ENCODE assay signal across 15 cellular contexts in genomic region chr10:99920901-99921300, GRCh38.
DNase-seq lines count a peak whose midpoint lies in the region; FAIRE-seq and TF ChIP-seq lines count a peak whose summit lies in the region.
"Had no signal": no experiment of that assay in that cellular context is flagged by ENCODE, and none has a peak within 500 bp of the region (broad histone marks: within the 10 kb centered on the region; RNA-seq: fewer than 3 reads in every experiment).

No MANE protein-coding gene starts in this region.

- TF ChIP-seq CTCF in astrocyte of the spinal cord (IDR thresholded peaks at IDR 0.05; ENCODE audit: low read depth, low read length) = no peak

- H3K4me1 ChIP-seq in small intestine (ENCODE audit: control insufficient read depth in 2 of 2, insufficient read depth in 1 of 2, low read depth in 1 of 2, low read length in 1 of 2) = peaks cover 2 to 9% of the 10 kb centered on the region in 2 donors

- peak overlapping the region; percentile 52 to 94 for H3K27ac ChIP-seq in small intestine (ENCODE audit: low read depth in 1 of 2, low read length in 1 of 2)

- FAIRE-seq in small intestine (lab: Jason Lieb, UNC) = no peak
- FAIRE-seq: islet of Langerhans had no signal

- no peak overlapping the region for H3K4me3 ChIP-seq in astrocyte of the spinal cord (ENCODE audit: low read depth, low read length)
- no peak overlapping the region for H3K4me3 ChIP-seq in small intestine (ENCODE audit: low read depth in 1 of 2, low read length in 2 of 2)
- H3K4me3 ChIP-seq: thyroid gland had no signal

- H3K36me3 ChIP-seq in small intestine (ENCODE audit: control insufficient read depth in 2 of 2, insufficient read depth in 2 of 2, low read length in 2 of 2) = no peaks in the 10 kb centered on the region
- H3K36me3 ChIP-seq: thyroid gland had no signal

- WGBS in small intestine, 3 donors = 24 to 57% (median 42%) methylated on average over 4 of the region's 4 CpGs

- H3K27me3 ChIP-seq in small intestine (ENCODE audit: control insufficient read depth in 2 of 2, insufficient read depth in 2 of 2, low read length in 2 of 2) = no peaks in the 10 kb centered on the region
- H3K27me3 ChIP-seq: thyroid gland had no signal

- in situ Hi-C loops in astrocyte of the spinal cord (cut with HindIII; ENCODE audit: low sequenced_read_pairs) = no loop called here

- no peaks in the 10 kb centered on the region for H3K9me3 ChIP-seq in small intestine (ENCODE audit: control insufficient read depth, low read depth)
- H3K9me3 ChIP-seq: thyroid gland had no signal

- DNase-seq in LHCN-M2 (ENCODE audit: low read depth) (peak; percentile 71), astrocyte of the spinal cord (ENCODE audit: low read depth, low spot score) (peak; percentile 76), glomerular visceral epithelial cell (ENCODE audit: extremely low spot score) (peak; percentile 29), small intestine (peak; percentile 62), HK-2 (ENCODE audit: unreplicated experiment) (no peak), UCSD-AML1 (lab: John Stamatoyannopoulos, UW; ENCODE audit: unreplicated experiment) (no peak), NCI-H748 (lab: John Stamatoyannopoulos, UW; ENCODE audit: unreplicated experiment) (no peak)
- DNase-seq: activated CD8-positive, alpha-beta T cell treated with anti-CD3 and anti-CD28 coated beads, Interleukin-2, amount 10 ng/mL, durations not matched to agents 7 days and 5 days; activated naive CD4-positive, alpha-beta T cell; central memory CD4-positive, alpha-beta T cell; naive thymus-derived CD4-positive, alpha-beta T cell; NCI-H2081; RPMI8226 had no signal

Comparison
In these comparisons a context has a peak if more than half of its experiments do, and no peak if none do; other contexts are left out.
1. DNase-seq: peak in LHCN-M2 (single experiment), astrocyte of the spinal cord (single experiment), glomerular visceral epithelial cell (single experiment) and small intestine (single experiment); none in HK-2 (single experiment), UCSD-AML1 (single experiment) and NCI-H748 (single experiment).